ENCODE assay signal across 1 cellular context in the genomic region with DNA sequence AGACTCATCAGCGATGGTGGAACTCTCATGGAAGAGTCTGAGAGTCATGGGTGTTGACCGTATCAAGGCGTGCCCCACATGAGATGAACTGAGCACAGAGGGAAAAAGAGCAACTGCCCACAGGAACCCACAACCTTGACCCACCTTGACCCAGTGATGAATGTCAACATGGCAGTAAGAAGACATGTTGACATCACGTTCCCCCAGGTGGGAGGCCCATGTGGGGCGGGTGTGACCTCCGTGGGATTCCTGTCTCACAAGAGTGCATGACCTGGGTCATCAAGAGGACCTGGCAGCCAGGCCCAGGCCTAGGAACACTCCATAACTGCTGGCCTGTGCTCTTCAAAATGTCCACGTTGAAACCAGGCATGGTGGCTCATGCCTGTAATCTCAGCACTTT.
TF ChIP-seq lines count a peak whose summit lies in the region.

No MANE protein-coding gene starts in this region.

TF ChIP-seq in HepG2, 621 proteins besides CTCF, POLR2A, EP300 and RAD21 (continued from another document):
- TF ChIP-seq, protein P1, sequence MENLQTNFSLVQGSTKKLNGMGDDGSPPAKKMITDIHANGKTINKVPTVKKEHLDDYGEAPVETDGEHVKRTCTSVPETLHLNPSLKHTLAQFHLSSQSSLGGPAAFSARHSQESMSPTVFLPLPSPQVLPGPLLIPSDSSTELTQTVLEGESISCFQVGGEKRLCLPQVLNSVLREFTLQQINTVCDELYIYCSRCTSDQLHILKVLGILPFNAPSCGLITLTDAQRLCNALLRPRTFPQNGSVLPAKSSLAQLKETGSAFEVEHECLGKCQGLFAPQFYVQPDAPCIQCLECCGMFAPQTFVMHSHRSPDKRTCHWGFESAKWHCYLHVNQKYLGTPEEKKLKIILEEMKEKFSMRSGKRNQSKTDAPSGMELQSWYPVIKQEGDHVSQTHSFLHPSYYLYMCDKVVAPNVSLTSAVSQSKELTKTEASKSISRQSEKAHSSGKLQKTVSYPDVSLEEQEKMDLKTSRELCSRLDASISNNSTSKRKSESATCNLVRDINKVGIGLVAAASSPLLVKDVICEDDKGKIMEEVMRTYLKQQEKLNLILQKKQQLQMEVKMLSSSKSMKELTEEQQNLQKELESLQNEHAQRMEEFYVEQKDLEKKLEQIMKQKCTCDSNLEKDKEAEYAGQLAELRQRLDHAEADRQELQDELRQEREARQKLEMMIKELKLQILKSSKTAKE (CRISPR knock-in tag; IDR thresholded peaks at IDR 0.05; ENCODE audit: borderline replicate concordance), result 0 out of 2 replicates have a peak, but pooled peaks have one; percentile 32
- TF ChIP-seq ZNF441 (CRISPR knock-in tag; IDR thresholded peaks at IDR 0.05; ENCODE audit: borderline replicate concordance), result no peak
